ENCODE assay signal across 26 cellular contexts in the genomic region with DNA sequence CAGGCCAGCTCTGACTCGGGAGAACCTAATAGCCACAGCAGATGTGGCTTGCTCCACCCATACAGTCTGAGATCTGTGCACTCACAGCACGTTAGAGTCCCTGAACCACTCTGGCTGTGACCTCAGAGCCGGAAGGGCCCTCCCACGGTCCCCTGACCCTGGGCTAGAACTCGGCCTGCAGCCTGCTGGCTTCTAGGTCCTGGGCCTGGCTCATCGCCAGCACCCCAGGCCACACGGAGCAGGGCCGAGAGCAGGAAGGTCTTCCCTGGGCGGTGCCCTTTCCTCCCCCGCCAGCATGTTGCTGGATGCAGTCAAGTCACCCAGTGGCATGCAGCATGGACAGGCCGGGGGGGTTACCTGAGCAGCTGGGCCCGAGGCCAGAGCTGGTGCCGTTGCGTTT. TPM values are rescaled to one million over a fixed set of nuclear protein-coding genes. Genes with fewer than 3 reads are reported as not detected.
DNase-seq lines count a peak whose midpoint lies in the region; ATAC-seq and TF ChIP-seq lines count a peak whose summit lies in the region.
"Had no signal": no experiment of that assay in that cellular context is flagged by ENCODE, and none has a peak within 500 bp of the region (broad histone marks: within the 10 kb centered on the region; RNA-seq: fewer than 3 reads in every experiment).

No MANE protein-coding gene starts in this region.

- H3K36me3 ChIP-seq in right atrium auricular region (no peaks in the 10 kb centered on the region), gastroesophageal sphincter (peaks cover 0 to 90% of the 10 kb centered on the region in 2 donors), right lobe of liver (no peaks in the 10 kb centered on the region)
- H3K36me3 ChIP-seq: SJCRH30, suprapubic skin had no signal

- H3K4me3 ChIP-seq in right atrium auricular region = no peak overlapping the region
- H3K4me3 ChIP-seq in gastroesophageal sphincter = no peak overlapping the region
- no peak overlapping the region for H3K4me3 ChIP-seq in right lobe of liver
- H3K4me3 ChIP-seq: SJCRH30, suprapubic skin had no signal

- no peak for TF ChIP-seq CTCF in right atrium auricular region (IDR thresholded peaks at IDR 0.05)
- no peak for TF ChIP-seq CTCF in gastroesophageal sphincter (IDR thresholded peaks at IDR 0.05)
- no peak for TF ChIP-seq CTCF in right lobe of liver (IDR thresholded peaks at IDR 0.05)

- DNase-seq in Right ventricle myocardium superior = peak; percentile 75
- no peak for DNase-seq in right atrium auricular region (ENCODE audit: low spot score)
- no peak for DNase-seq in right lobe of liver
- no peak for DNase-seq in ecto neural progenitor cell (ENCODE audit: low spot score)
- no peak for DNase-seq in AG08395 (ENCODE audit: low spot score)
- DNase-seq: activated CD4-positive, alpha-beta memory T cell treated with anti-CD3 and anti-CD28 coated beads, Interleukin-2, amount 10 ng/mL, durations not matched to agents 7 days and 5 days; activated CD4-positive, alpha-beta T cell treated with anti-CD3 and anti-CD28 coated beads for 1 hour; anterior cingulate cortex; CD8-positive, alpha-beta memory T cell; central memory CD4-positive, alpha-beta T cell; GOT3; kidney; NCI-H1105; NCI-H187 treated with DMSO at 0.1 percent for 48 hours; NCI-H2171 treated with DMSO at 0.1 percent for 48 hours; NCI-H524 treated with DMSO at 0.1 percent for 48 hours; NK-92 treated with Interleukin-12 subunit alpha and Interleukin-12 subunit beta, amount 100 ng/mL, for 24 hours; SJCRH30; stimulated activated CD4-positive, alpha-beta T cell treated with anti-CD3 and anti-CD28 coated beads, Interleukin-15, amount 100 ng/mL, for 24 hours; stimulated activated naive CD4-positive, alpha-beta T cell had no signal

- no peak overlapping the region for H3K27ac ChIP-seq in right atrium auricular region
- H3K27ac ChIP-seq in gastroesophageal sphincter = no peak overlapping the region
- H3K27ac ChIP-seq in right lobe of liver = no peak overlapping the region
- H3K27ac ChIP-seq: SJCRH30, suprapubic skin had no signal

- no peak for TF ChIP-seq EP300 in gastroesophageal sphincter (IDR thresholded peaks at IDR 0.05)

- no peak for TF ChIP-seq POLR2A in gastroesophageal sphincter (IDR thresholded peaks at IDR 0.05)
- TF ChIP-seq POLR2A in right lobe of liver (IDR thresholded peaks at IDR 0.05) = no peak

- 67% methylated on average over 1 of the region's 14 CpGs; no CpG with 5 or more reads in 1 of the 2 donors for WGBS in gastroesophageal sphincter (ENCODE audit: low coverage in 1 of 2), 2 donors
- WGBS in right lobe of liver (ENCODE audit: insufficient coverage, low coverage, low lambda C conversion rate, missing lambda C conversion rate) = 100% methylated on average over 1 of the region's 14 CpGs

- intact Hi-C loops in Right ventricle myocardium superior (cut with DNase I) = no loop called here
- intact Hi-C loops in right lobe of liver (cut with DNase I) = no loop called here

- H3K4me1 ChIP-seq in right atrium auricular region (peaks cover 0 to 14% of the 10 kb centered on the region in 2 donors), gastroesophageal sphincter (peaks cover 0 to 15% (median 0%) of the 10 kb centered on the region in 3 donors), right lobe of liver (peaks cover 0 to 5% (median 0%) of the 10 kb centered on the region in 4 donors)
- H3K4me1 ChIP-seq: SJCRH30 had no signal

- no peaks in the 10 kb centered on the region for H3K9me3 ChIP-seq in right atrium auricular region
- no peaks in the 10 kb centered on the region for H3K9me3 ChIP-seq in gastroesophageal sphincter
- H3K9me3 ChIP-seq in right lobe of liver = no peaks in the 10 kb centered on the region
- H3K9me3 ChIP-seq: SJCRH30, suprapubic skin had no signal

- no peaks in the 10 kb centered on the region for H3K27me3 ChIP-seq in right atrium auricular region
- H3K27me3 ChIP-seq in gastroesophageal sphincter = no peaks in the 10 kb centered on the region
- H3K27me3 ChIP-seq in right lobe of liver = no peaks in the 10 kb centered on the region
- H3K27me3 ChIP-seq: SJCRH30 had no signal

- ATAC-seq in Right ventricle myocardium superior (ENCODE audit: poor library complexity) = peak; percentile 67
- ATAC-seq in gastroesophageal sphincter = peak; percentile 67
- peak; percentile 22 to 70 (median 46) for ATAC-seq in right lobe of liver
- no peak for ATAC-seq in GM19397 (IDR thresholded peaks at IDR 0.05; ENCODE audit: unreplicated experiment)
- ATAC-seq in GM18909 (IDR thresholded peaks at IDR 0.05; ENCODE audit: poor library complexity, unreplicated experiment) = no peak
- ATAC-seq: activated naive CD4-positive, alpha-beta T cell treated with anti-CD3 and anti-CD28 coated beads, Interleukin-2, amount 50 U/mL, for 72 hours; Panc1 had no signal

RNA-seq across cellular contexts. Expression of a gene that starts 35.3 kb away (rescaled TPM):
- 11.1 TPM for total RNA-seq in Right ventricle myocardium superior
- total RNA-seq in right atrium auricular region = 10 to 100 TPM; 11.4 to 15.1 TPM
- 10 to 100 TPM; 20.8 to 34.5 (median 23.4) TPM for total RNA-seq in gastroesophageal sphincter
- 10 to 100 TPM; 18.6 to 43.5 (median 24.4) TPM for total RNA-seq in right lobe of liver

Comparison
In these comparisons a context has a peak if more than half of its experiments do, and no peak if none do; other contexts are left out.
1. ATAC-seq: peak in Right ventricle myocardium superior (single experiment), gastroesophageal sphincter (single experiment) and right lobe of liver (4 of 4); none in GM19397 (single experiment) and GM18909 (single experiment).